Comparison of ENCODE assay signal across 17 cellular contexts in genomic region chr2:160014227-160014626, GRCh38. TPM values are rescaled to one million over a fixed set of nuclear protein-coding genes. Genes with fewer than 3 reads are reported as not detected.
"Had no signal": no experiment of that assay in that cellular context is flagged by ENCODE, and none has a peak within 500 bp of the region (broad histone marks: within the 10 kb centered on the region; RNA-seq: fewer than 3 reads in every experiment).

No MANE protein-coding gene starts in this region.

- DNase-seq: activated CD4-positive, alpha-beta T cell treated with anti-CD3 and anti-CD28 coated beads, Interleukin-2, amount 50 U/mL, for 4 hours; activated effector memory CD4-positive, alpha-beta T cell treated with anti-CD3 and anti-CD28 coated beads, Interleukin-2, amount 50 U/mL, for 16 hours; activated naive CD4-positive, alpha-beta T cell treated with anti-CD3 and anti-CD28 coated beads, Interleukin-2, amount 50 U/mL, for 16 hours; activated T-cell treated with anti-CD3 and anti-CD28 coated beads, Interleukin-2, amount 50 U/mL, for 72 hours; adrenal gland; gastrocnemius medialis; left lung; nucleus accumbens; sigmoid colon; spleen; stimulated activated naive B cell treated with anti-CD40 and anti-IgM and Interleukin-4, amounts not matched to agents 10 μg/mL and 1 μg/mL and 100 μg/mL, for 72 hours; WERI-Rb-1 had no signal

- H3K4me3 Mint-ChIP-seq: activated T-cell treated with anti-CD3 and anti-CD28 coated beads, Interleukin-2, amount 50 U/mL, for 72 hours; mesothelial cell of epicardium; natural killer cell treated with Interleukin-12 subunit alpha and Interleukin-12 subunit beta and Interleukin-15 and Interleukin-18, amount 100 ng/mL, for 72 hours; stimulated activated naive B cell treated with anti-CD40 and anti-IgM and Interleukin-4, amounts not matched to agents 10 μg/mL and 1 μg/mL and 100 μg/mL, for 72 hours had no signal

- H3K36me3 Mint-ChIP-seq: natural killer cell treated with Interleukin-12 subunit alpha and Interleukin-12 subunit beta and Interleukin-15 and Interleukin-18, amount 100 ng/mL, for 72 hours; stimulated activated naive B cell treated with anti-CD40 and anti-IgM and Interleukin-4, amounts not matched to agents 10 μg/mL and 1 μg/mL and 100 μg/mL, for 72 hours had no signal

- H3K4me1 Mint-ChIP-seq: stimulated activated naive B cell treated with anti-CD40 and anti-IgM and Interleukin-4, amounts not matched to agents 10 μg/mL and 1 μg/mL and 100 μg/mL, for 72 hours had no signal

- H3K27me3 ChIP-seq: adrenal gland, gastrocnemius medialis, left lung, sigmoid colon, spleen had no signal

- ATAC-seq: activated T-cell treated with anti-CD3 and anti-CD28 coated beads, Interleukin-2, amount 50 U/mL, for 72 hours; gastrocnemius medialis; left lung; natural killer cell treated with Interleukin-12 subunit alpha and Interleukin-12 subunit beta and Interleukin-15 and Interleukin-18, amount 100 ng/mL, for 72 hours had no signal

- H3K27ac ChIP-seq: adrenal gland, epithelial cell of prostate, gastrocnemius medialis, left lung, sigmoid colon, spleen, WERI-Rb-1 had no signal

- H3K4me1 ChIP-seq: adrenal gland, gastrocnemius medialis, left lung, sigmoid colon, spleen had no signal

- H3K4me3 ChIP-seq: adrenal gland, gastrocnemius medialis, left lung, sigmoid colon, spleen had no signal

- H3K27ac Mint-ChIP-seq: activated T-cell treated with anti-CD3 and anti-CD28 coated beads, Interleukin-2, amount 50 U/mL, for 72 hours; natural killer cell treated with Interleukin-12 subunit alpha and Interleukin-12 subunit beta and Interleukin-15 and Interleukin-18, amount 100 ng/mL, for 72 hours; stimulated activated naive B cell treated with anti-CD40 and anti-IgM and Interleukin-4, amounts not matched to agents 10 μg/mL and 1 μg/mL and 100 μg/mL, for 72 hours had no signal

- H3K9me3 ChIP-seq: adrenal gland, gastrocnemius medialis, left lung, sigmoid colon, spleen had no signal

- H3K9me3 Mint-ChIP-seq: activated T-cell treated with anti-CD3 and anti-CD28 coated beads, Interleukin-2, amount 50 U/mL, for 72 hours; natural killer cell treated with Interleukin-12 subunit alpha and Interleukin-12 subunit beta and Interleukin-15 and Interleukin-18, amount 100 ng/mL, for 72 hours; stimulated activated naive B cell treated with anti-CD40 and anti-IgM and Interleukin-4, amounts not matched to agents 10 μg/mL and 1 μg/mL and 100 μg/mL, for 72 hours had no signal

- H3K36me3 ChIP-seq: adrenal gland, gastrocnemius medialis, left lung, WERI-Rb-1 had no signal

RNA-seq across cellular contexts. Expression of gene PLA2R1, which starts 48.2 kb away (rescaled TPM):
- total RNA-seq: activated CD8-positive, alpha-beta memory T cell treated with anti-CD3 and anti-CD28 coated beads for 36 hours; activated T-cell treated with anti-CD3 and anti-CD28 coated beads, Interleukin-2, amount 50 U/mL, for 72 hours; natural killer cell treated with Interleukin-12 subunit alpha and Interleukin-12 subunit beta and Interleukin-15 and Interleukin-18, amount 100 ng/mL, for 72 hours; T-helper 2 cell treated with Interferon-gamma antibody and Interleukin-4, amounts not matched to agents 100 ng/mL and 5 ng/mL, for 36 hours had no signal
